9 cellular contexts compared by ENCODE assay signal in genomic region chr10:16116404-16117304, GRCh38.
DNase-seq lines count a peak whose midpoint lies in the region; ATAC-seq, FAIRE-seq and TF ChIP-seq lines count a peak whose summit lies in the region.
"Had no signal": no experiment of that assay in that cellular context is flagged by ENCODE, and none has a peak within 500 bp of the region (broad histone marks: within the 10 kb centered on the region; RNA-seq: fewer than 3 reads in every experiment).

No MANE protein-coding gene starts in this region.

- no peak for ATAC-seq in T-cell (replicated peaks in 1 of 4)
- no peak for ATAC-seq in T-helper 17 cell
- ATAC-seq in HG02763 (IDR thresholded peaks at IDR 0.05; ENCODE audit: unreplicated experiment): no peak

- H3K27ac Mint-ChIP-seq in glutamatergic neuron (ENCODE audit: unreplicated experiment) (no peak overlapping the region), T-cell (no peak overlapping the region), T-helper 17 cell (no peak overlapping the region)

- no peak overlapping the region for H3K4me2 ChIP-seq in OCI-LY7 (ENCODE audit: low read length)

- H3K4me3 ChIP-seq in H7 (ENCODE audit: insufficient read depth, low read depth, low read length) (no peak overlapping the region), OCI-LY7 (ENCODE audit: low read depth, low read length, poor library complexity, severe bottlenecking) (no peak overlapping the region)

- DNase-seq in H7 (peak; percentile 15), OCI-LY7 (ENCODE audit: low spot score) (peak; percentile 20), glutamatergic neuron (no peak), T-cell (no peak), GF-D8 (lab: John Stamatoyannopoulos, UW) (no peak), T-helper 17 cell (no peak)

- H3K4me1 Mint-ChIP-seq in glutamatergic neuron (ENCODE audit: low read depth, unreplicated experiment): no peaks in the 10 kb centered on the region
- H3K4me1 Mint-ChIP-seq in T-cell: no peaks in the 10 kb centered on the region
- H3K4me1 Mint-ChIP-seq in T-helper 17 cell: no peaks in the 10 kb centered on the region

- H3K27me3 Mint-ChIP-seq in glutamatergic neuron (ENCODE audit: unreplicated experiment) (peaks cover 2% of the 10 kb centered on the region), T-cell (no peaks in the 10 kb centered on the region), T-helper 17 cell (peaks cover 12% of the 10 kb centered on the region)

- no peaks in the 10 kb centered on the region for H3K27me3 ChIP-seq in H7 (ENCODE audit: control insufficient read depth, insufficient read depth, low read length)

- BruUV-seq in OCI-LY7 (replicated peaks; lab: Mats Ljungman, UMichigan): no TSS peak

- POLR2A ChIA-PET in OCI-LY7 (lab: Charles Lee) (interaction anchor here (0.7 kb wide), 1 partner anchor 409 kb away, joined by 3 read pairs; no protein-coding TSS in a partner anchor), T-cell (lab: Charles Lee) (interaction anchor here in 1 of 2 donors (0.6 kb wide), 1 partner anchor 1190 kb away, joined by 4 read pairs; no protein-coding TSS in a partner anchor)

- H3K36me3 Mint-ChIP-seq in glutamatergic neuron (ENCODE audit: unreplicated experiment): no peaks in the 10 kb centered on the region
- no peaks in the 10 kb centered on the region for H3K36me3 Mint-ChIP-seq in T-cell
- H3K36me3 Mint-ChIP-seq in T-helper 17 cell (ENCODE audit: low read depth): no peaks in the 10 kb centered on the region

- CTCF ChIA-PET in OCI-LY7 (lab: Charles Lee; ENCODE audit: unreplicated experiment) (no interaction called here), T-cell (lab: Charles Lee) (no interaction called here)

- no peak overlapping the region for H2AFZ ChIP-seq in OCI-LY7 (ENCODE audit: low read length)

- H3K27ac ChIP-seq in OCI-LY7 (ENCODE audit: low read depth, low read length, poor library complexity, severe bottlenecking): no peak overlapping the region

- TF ChIP-seq CTCF in OCI-LY7 (conservative IDR thresholded peaks at IDR 0.05; ENCODE audit: low read length): peak; percentile 75
- peak; percentile 78 for TF ChIP-seq CTCF in glutamatergic neuron (IDR thresholded peaks at IDR 0.05; ENCODE audit: partially characterized antibody, unreplicated experiment)

- H3K79me2 ChIP-seq in OCI-LY7 (ENCODE audit: insufficient read depth, low read depth, low read length): no peaks in the 10 kb centered on the region

- H3K9me3 Mint-ChIP-seq in glutamatergic neuron (ENCODE audit: unreplicated experiment): no peaks in the 10 kb centered on the region
- H3K9me3 Mint-ChIP-seq in T-cell: peaks cover 0 to 5% (median 4%) of the 10 kb centered on the region in 3 donors

- FAIRE-seq in G401.6 (lab: Jason Lieb, UNC): peak; percentile 6
- FAIRE-seq: TTC549 had no signal

- H3K4me1 ChIP-seq in OCI-LY7 (ENCODE audit: insufficient read depth, low read length, poor library complexity, severe bottlenecking): no peaks in the 10 kb centered on the region

- H3K4me3 Mint-ChIP-seq in glutamatergic neuron (ENCODE audit: unreplicated experiment) (no peak overlapping the region), T-cell (no peak overlapping the region), T-helper 17 cell (no peak overlapping the region)

- H4K20me1 ChIP-seq in OCI-LY7 (ENCODE audit: insufficient read depth, low read length): no peaks in the 10 kb centered on the region

- intact Hi-C loops in OCI-LY7 (cut with micrococcal nuclease; ENCODE audit: unreplicated experiment): loop anchor here (5.0 kb wide), 1 partner anchor 661 kb away; no protein-coding TSS in a partner anchor

- H3K9me3 ChIP-seq in OCI-LY7 (ENCODE audit: low read length) (no peaks in the 10 kb centered on the region), T-helper 17 cell (ENCODE audit: control insufficient read depth, low read length, poor library complexity, severe bottlenecking) (no peaks in the 10 kb centered on the region)

- H3K36me3 ChIP-seq in H7 (replicated peaks; ENCODE audit: control insufficient read depth, insufficient read depth, low read length) (no peaks in the 10 kb centered on the region), OCI-LY7 (ENCODE audit: insufficient read depth, low read length) (no peaks in the 10 kb centered on the region)

- no peaks in the 10 kb centered on the region for H3K9me2 ChIP-seq in OCI-LY7 (ENCODE audit: insufficient read depth, low read length)

Comparison
In these comparisons a context has a peak if more than half of its experiments do, and no peak if none do; other contexts are left out.
1. DNase-seq: peak in H7 (single experiment) and OCI-LY7 (single experiment); none in glutamatergic neuron (single experiment), T-cell (0 of 34), GF-D8 (single experiment) and T-helper 17 cell (0 of 3).